Comparison of ENCODE assay signal across 9 cellular contexts in genomic region chr3:178840586-178840985, GRCh38.
"Had no signal": no experiment of that assay in that cellular context is flagged by ENCODE, and none has a peak within 500 bp of the region (broad histone marks: within the 10 kb centered on the region; RNA-seq: fewer than 3 reads in every experiment).

No MANE protein-coding gene starts in this region.

- H3K9ac ChIP-seq: GM23248 had no signal

- H3K9me3 ChIP-seq: HAP-1 had no signal

- ATAC-seq: GM23338, HCT116 had no signal

- H3K36me3 ChIP-seq: HAP-1 had no signal

- H2AFZ ChIP-seq: GM23248, GM23338 had no signal

- H3K27ac ChIP-seq: GM23248 had no signal

- H3K4me3 ChIP-seq: GM23248, GM23338, HAP-1 had no signal

- DNase-seq: GOT3, H7, H9, HCEC 1CT, HFFc6 had no signal

- H3K4me2 ChIP-seq: GM23338 had no signal
